In genomic region chr3:126982125-126982521, GRCh38 we compare ENCODE assay signal across 8 cellular contexts. TPM values are rescaled to one million over a fixed set of nuclear protein-coding genes. Genes with fewer than 3 reads are reported as not detected.
DNase-seq lines count a peak whose midpoint lies in the region; ATAC-seq, FAIRE-seq and TF ChIP-seq lines count a peak whose summit lies in the region.

No MANE protein-coding gene starts in this region.

- ATAC-seq in HG03342 (IDR thresholded peaks at IDR 0.05; ENCODE audit: unreplicated experiment), result peak; percentile 39
- ATAC-seq in omental fat pad (ENCODE audit: low FRiP score), result peak; percentile 2

- no peaks in the 10 kb centered on the region for H3K36me3 ChIP-seq in urinary bladder (ENCODE audit: insufficient read depth)

- H3K4me1 ChIP-seq in urinary bladder (ENCODE audit: insufficient read depth), result no peaks in the 10 kb centered on the region

- no peak overlapping the region for H3K27ac ChIP-seq in urinary bladder (ENCODE audit: low read depth)

- FAIRE-seq in GM19239 (lab: Jason Lieb, UNC), result peak; percentile 48

- WGBS in urinary bladder, result 7% methylated on average over 13 of the region's 13 CpGs

- H3K4me3 ChIP-seq in WI38 (ENCODE audit: low read depth, low read length) (peak overlapping the region; percentile 57), epithelial cell of esophagus (ENCODE audit: low read length) (peak overlapping the region; percentile 46), urinary bladder (ENCODE audit: low read depth, low read length) (peak overlapping the region; percentile 84)

- TF ChIP-seq CTCF in WI38 (IDR thresholded peaks at IDR 0.05; ENCODE audit: low read depth, low read length), result no peak
- TF ChIP-seq CTCF in epithelial cell of esophagus (IDR thresholded peaks at IDR 0.05; ENCODE audit: insufficient read depth, low read depth, low read length, missing control alignments), result no peak
- TF ChIP-seq CTCF in omental fat pad (IDR thresholded peaks at IDR 0.05), result no peak

- DNase-seq in AG08395 (ENCODE audit: low spot score) (peak; percentile 18), GM19239 (ENCODE audit: insufficient read length, low spot score) (peak; percentile 52), epithelial cell of esophagus (ENCODE audit: low read depth) (peak; percentile 62), omental fat pad (ENCODE audit: low spot score) (no peak), occipital lobe (lab: John Stamatoyannopoulos, UW) (no peak)

RNA-seq across cellular contexts. Expression of gene PLXNA1, which starts 0.8 kb away (rescaled TPM):
- 10 to 100 TPM; 21.7 to 56.4 (median 37.3) TPM for total RNA-seq in omental fat pad
- 25.8 TPM for total RNA-seq in urinary bladder
- polyA plus RNA-seq in urinary bladder, result 15.9 TPM
- 47.7 TPM for total RNA-seq in occipital lobe

Comparison
In these comparisons a context has a peak if more than half of its experiments do, and no peak if none do; other contexts are left out.
1. DNase-seq: peak in AG08395 (single experiment), GM19239 (single experiment) and epithelial cell of esophagus (single experiment); none in omental fat pad (single experiment) and occipital lobe (single experiment).
2. Peak in every context shown above with its lines, with median percentiles within 50 percentile points of each other: H3K4me3 ChIP-seq.